Comparison of ENCODE assay signal across 8 cellular contexts in genomic region chr16:11783319-11784047, GRCh38. TPM values are rescaled to one million over a fixed set of nuclear protein-coding genes. Genes with fewer than 3 reads are reported as not detected.
A peak's percentile ranks its signal among the peaks of the same experiment; 100 is the strongest.
DNase-seq lines count a peak whose midpoint lies in the region; ATAC-seq and TF ChIP-seq lines count a peak whose summit lies in the region.

No MANE protein-coding gene starts in this region.

- intact Hi-C loops in left lung (cut with DNase I): no loop called here

- POLR2A ChIA-PET in HEK293 (lab: Yijun Ruan, JAX): interaction anchor here (0.6 to 1.5 kb wide), 3 partner anchors 14 to 747 kb away, joined by 4 to 6 read pairs (median 4); partner anchors contain the start of gene TXNDC11

- peak; percentile 48 for DNase-seq in RPMI7951 (ENCODE audit: low read depth)
- DNase-seq in astrocyte of the hippocampus (ENCODE audit: low read depth, low spot score): peak; percentile 76
- DNase-seq in left lung: no peak
- no peak for DNase-seq in thoracic aorta (ENCODE audit: low spot score)
- DNase-seq in LoVo (ENCODE audit: low spot score): no peak
- no peak for DNase-seq in SKM-1 (lab: John Stamatoyannopoulos, UW; ENCODE audit: unreplicated experiment)

- TF ChIP-seq CTCF in HEK293 (tag by site-specific recombination; IDR thresholded peaks at IDR 0.05): no peak
- TF ChIP-seq CTCF in left lung (IDR thresholded peaks at IDR 0.05): no peak
- TF ChIP-seq CTCF in thoracic aorta (IDR thresholded peaks at IDR 0.05): no peak

- H3K9me3 ChIP-seq in HEK293 (ENCODE audit: control insufficient read depth, insufficient read depth, low read depth, low read length) (no peaks in the 10 kb centered on the region), left lung (no peaks in the 10 kb centered on the region), thoracic aorta (no peaks in the 10 kb centered on the region)

- H3K4me1 ChIP-seq in HEK293 (ENCODE audit: control insufficient read depth, insufficient read depth, low read length) (peaks cover 18% of the 10 kb centered on the region; the same call in 1 of the 2 replicates), left lung (peaks cover 37 to 62% of the 10 kb centered on the region in 2 donors), thoracic aorta (ENCODE audit: control insufficient read depth in 1 of 2, low read depth in 2 of 2) (peaks cover 36 to 64% of the 10 kb centered on the region in 2 donors)

- peak; percentile 76 for ATAC-seq in left lung
- no peak for ATAC-seq in thoracic aorta (ENCODE audit: insufficient number of reproducible peaks, low FRiP score, low read depth)

- no peaks in the 10 kb centered on the region for H3K27me3 ChIP-seq in left lung
- no peaks in the 10 kb centered on the region for H3K27me3 ChIP-seq in thoracic aorta (replicated peaks; ENCODE audit: insufficient read depth)

- H3K36me3 ChIP-seq in HEK293 (ENCODE audit: control insufficient read depth in 2 of 2, insufficient read depth in 1 of 2, low read length in 2 of 2): peaks cover 12 to 15% of the 10 kb centered on the region in 2 experiments
- peaks cover 0 to 28% of the 10 kb centered on the region in 2 donors for H3K36me3 ChIP-seq in left lung
- H3K36me3 ChIP-seq in thoracic aorta: peaks cover 4% of the 10 kb centered on the region

- peak overlapping the region; percentile 37; the same call in 1 of the 2 replicates for H3K27ac ChIP-seq in HEK293 (ENCODE audit: extremely low read depth, low read depth, low read length)
- peak overlapping the region; percentile 82 to 88 for H3K27ac ChIP-seq in left lung
- peak overlapping the region; percentile 89 to 91 for H3K27ac ChIP-seq in thoracic aorta

- TF ChIP-seq POLR2A in GM15510 (IDR thresholded peaks at IDR 0.05; ENCODE audit: borderline replicate concordance, extremely low read depth, insufficient read length): peak; percentile 26

- CTCF ChIA-PET in HEK293 (lab: Yijun Ruan, JAX): interaction anchor here (1.7 to 1.9 kb wide), 2 partner anchors 14 to 251 kb away, joined by 5 to 6 read pairs; partner anchors contain the start of gene ZC3H7A

- H3K4me3 ChIP-seq in HEK293 (ENCODE audit: low read depth, low read length): no peak overlapping the region
- no peak overlapping the region for H3K4me3 ChIP-seq in left lung
- H3K4me3 ChIP-seq in thoracic aorta: peak overlapping the region; percentile 65

TF ChIP-seq in HEK293, 187 proteins besides CTCF, POLR2A, EP300 and RAD21:
- TF ChIP-seq ZNF521 (tag by site-specific recombination; IDR thresholded peaks at IDR 0.05): no peak
- TF ChIP-seq ZBTB17 (tag by site-specific recombination; IDR thresholded peaks at IDR 0.05): 0 out of 2 replicates have a peak, but pooled peaks have one; percentile 20
- peak; percentile 63 for TF ChIP-seq ZNF341 (tag by site-specific recombination; IDR thresholded peaks at IDR 0.05; ENCODE audit: low read depth)
- TF ChIP-seq ZNF830 (tag by site-specific recombination; IDR thresholded peaks at IDR 0.05; ENCODE audit: low read depth): no peak
- peak; percentile 37; the same call in 1 of the 2 replicates for TF ChIP-seq ZNF398 (tag by site-specific recombination; IDR thresholded peaks at IDR 0.05)
TF ChIP-seq in HEK293: peak in this region for 3.

RNA-seq across cellular contexts. Expression of gene ZC3H7A, which starts 13.6 kb away (rescaled TPM):
- 22.1 and 32.4 TPM in 2 replicates for total RNA-seq in RPMI7951 (2014; rRNA removed; shearing (Covaris generic))
- total RNA-seq in left lung: 10 to 100 TPM; 48.3 to 48.9 TPM
- 10 to 100 TPM; 47.8 to 86.1 TPM for total RNA-seq in thoracic aorta

RNA-seq across cellular contexts. Expression of gene TXNDC11, which starts 40.8 kb away (rescaled TPM):
- total RNA-seq in RPMI7951 (2014; rRNA removed; shearing (Covaris generic)): 18.8 and 21.7 TPM in 2 replicates
- total RNA-seq in left lung: 10 to 100 TPM; 71.2 to 76.8 TPM
- total RNA-seq in thoracic aorta: 10 to 100 TPM; 44.5 to 49.4 TPM

Comparison
In these comparisons a context has a peak if more than half of its experiments do, and no peak if none do; other contexts are left out.
1. H3K27ac ChIP-seq: peak in every context shown above with its lines; median percentile 90 in thoracic aorta; 85 in left lung; 37 in HEK293.
2. DNase-seq: peak in RPMI7951 (single experiment) and astrocyte of the hippocampus (single experiment); none in left lung (0 of 2), thoracic aorta (single experiment), LoVo (single experiment) and SKM-1 (single experiment).